Comparison of ENCODE assay signal across 29 cellular contexts in genomic region chr15:88788036-88788435, GRCh38. TPM values are rescaled to one million over a fixed set of nuclear protein-coding genes. Genes with fewer than 3 reads are reported as not detected.
"Had no signal": no experiment of that assay in that cellular context is flagged by ENCODE, and none has a peak within 500 bp of the region (broad histone marks: within the 10 kb centered on the region; RNA-seq: fewer than 3 reads in every experiment).

No MANE protein-coding gene starts in this region.

- H3K27ac ChIP-seq: neural progenitor cell, ovary, parathyroid adenoma, psoas muscle, right lobe of liver, sigmoid colon, stomach, thoracic aorta, thyroid gland, tibial nerve, upper lobe of left lung, uterus had no signal

- H3K27ac Mint-ChIP-seq: natural killer cell; nephron; neural progenitor cell; progenitor cell of endocrine pancreas; stimulated activated effector memory CD8-positive, alpha-beta T cell treated with anti-CD3 and anti-CD28 coated beads, Interleukin-12 subunit alpha, Interleukin-12 subunit beta, amount 100 ng/mL, for 72 hours; stimulated activated naive B cell treated with anti-CD40 and anti-IgM and Interleukin-4, amounts not matched to agents 10 μg/mL and 1 μg/mL and 100 μg/mL, for 72 hours; stimulated activated naive CD8-positive, alpha-beta T cell treated with anti-CD3 and anti-CD28 coated beads, Interleukin-15, Interleukin-2, amounts not matched to agents 100 ng/mL and 50 ng/mL, for 24 hours had no signal

- H3K36me3 ChIP-seq: neural progenitor cell, ovary, right lobe of liver, sigmoid colon, stomach, thoracic aorta, thyroid gland, tibial nerve, upper lobe of left lung, uterus had no signal

- H3K9ac ChIP-seq: neural progenitor cell, parathyroid adenoma had no signal

- H3K4me3 ChIP-seq: neural progenitor cell, ovary, psoas muscle, right lobe of liver, sigmoid colon, stomach, thoracic aorta, thyroid gland, tibial nerve, upper lobe of left lung, uterus had no signal

- DNase-seq: natural killer cell; occipital lobe; ovary; posterior cingulate gyrus; psoas muscle; right cardiac atrium; sigmoid colon; small intestine; stimulated activated CD4-positive, alpha-beta T cell treated with anti-CD3 and anti-CD28 coated beads, Interleukin-15, amount 100 ng/mL, for 24 hours; stimulated activated CD4-positive, alpha-beta T cell treated with anti-CD3 and anti-CD28 coated beads, Interleukin-2, amount 100 ng/mL, for 24 hours; stimulated activated CD4-positive, alpha-beta T cell treated with anti-CD3 and anti-CD28 coated beads, Interleukin-2, amount 100 ng/mL, for 48 hours; stimulated activated CD4-positive, alpha-beta T cell treated with anti-CD3 and anti-CD28 coated beads, Interleukin-4, amount 100 ng/mL, for 24 hours; stimulated activated naive B cell treated with anti-CD40 and anti-IgM and Interleukin-4, amounts not matched to agents 10 μg/mL and 1 μg/mL and 100 μg/mL, for 72 hours; stimulated activated naive CD4-positive, alpha-beta T cell treated with Interleukin-2 at 50 U/mL for 16 hours; stomach; thyroid gland; trophoblast cell; upper lobe of left lung; uterus had no signal

- H3K4me1 ChIP-seq: parathyroid adenoma, psoas muscle, right lobe of liver, sigmoid colon, stomach, thyroid gland, tibial nerve, upper lobe of left lung, uterus had no signal

- H3K4me1 Mint-ChIP-seq: natural killer cell; stimulated activated effector memory CD8-positive, alpha-beta T cell treated with anti-CD3 and anti-CD28 coated beads, Interleukin-12 subunit alpha, Interleukin-12 subunit beta, amount 100 ng/mL, for 72 hours had no signal

- H3K9me3 Mint-ChIP-seq: natural killer cell; stimulated activated effector memory CD8-positive, alpha-beta T cell treated with anti-CD3 and anti-CD28 coated beads, Interleukin-12 subunit alpha, Interleukin-12 subunit beta, amount 100 ng/mL, for 72 hours; stimulated activated naive CD8-positive, alpha-beta T cell treated with anti-CD3 and anti-CD28 coated beads, Interleukin-15, Interleukin-2, amounts not matched to agents 100 ng/mL and 50 ng/mL, for 24 hours had no signal

- H2AFZ ChIP-seq: neural progenitor cell, parathyroid adenoma had no signal

- H3K27me3 ChIP-seq: ovary, right lobe of liver, thyroid gland, tibial nerve, upper lobe of left lung, uterus had no signal

- H3K4me2 ChIP-seq: neural progenitor cell had no signal

- ATAC-seq: natural killer cell; psoas muscle; right cardiac atrium; right lobe of liver; stimulated activated effector memory CD8-positive, alpha-beta T cell treated with anti-CD3 and anti-CD28 coated beads, Interleukin-12 subunit alpha, Interleukin-12 subunit beta, amount 100 ng/mL, for 72 hours; stimulated activated naive B cell treated with anti-CD40 and anti-IgM and Interleukin-4, amounts not matched to agents 10 μg/mL and 1 μg/mL and 100 μg/mL, for 72 hours had no signal

- H3K36me3 Mint-ChIP-seq: natural killer cell; neural progenitor cell; stimulated activated effector memory CD8-positive, alpha-beta T cell treated with anti-CD3 and anti-CD28 coated beads, Interleukin-12 subunit alpha, Interleukin-12 subunit beta, amount 100 ng/mL, for 72 hours; stimulated activated naive B cell treated with anti-CD40 and anti-IgM and Interleukin-4, amounts not matched to agents 10 μg/mL and 1 μg/mL and 100 μg/mL, for 72 hours had no signal

- H3K9me3 ChIP-seq: ovary, psoas muscle, right lobe of liver, thoracic aorta, thyroid gland, uterus had no signal

- H3K79me2 ChIP-seq: parathyroid adenoma had no signal

- H3K4me3 Mint-ChIP-seq: natural killer cell; nephron; neural progenitor cell; stimulated activated effector memory CD8-positive, alpha-beta T cell treated with anti-CD3 and anti-CD28 coated beads, Interleukin-12 subunit alpha, Interleukin-12 subunit beta, amount 100 ng/mL, for 72 hours; stimulated activated naive B cell treated with anti-CD40 and anti-IgM and Interleukin-4, amounts not matched to agents 10 μg/mL and 1 μg/mL and 100 μg/mL, for 72 hours; stimulated activated naive CD8-positive, alpha-beta T cell treated with anti-CD3 and anti-CD28 coated beads, Interleukin-15, Interleukin-2, amounts not matched to agents 100 ng/mL and 50 ng/mL, for 24 hours had no signal

RNA-seq across cellular contexts. Expression of gene ACAN, which starts 15.2 kb away (rescaled TPM):
- total RNA-seq: natural killer cell, subcutaneous adipose tissue had no signal
